In genomic region chr4:139665690-139666529, GRCh38 we compare ENCODE assay signal across 1 cellular context.
TF ChIP-seq lines count a peak whose summit lies in the region.

Gene MGST2, plus strand, starts transcription at chr4:139665819. Its CDS starts 201 bp downstream, at chr4:139666020.

TF ChIP-seq in HepG2, 621 proteins besides CTCF, POLR2A, EP300 and RAD21 (continued from another document):
- TF ChIP-seq ZBTB14 (CRISPR knock-in tag; IDR thresholded peaks at IDR 0.05) (no peak), ZNF329 (CRISPR knock-in tag; IDR thresholded peaks at IDR 0.05; ENCODE audit: low read depth) (no peak), ZNF253 (CRISPR knock-in tag; IDR thresholded peaks at IDR 0.05; ENCODE audit: borderline replicate concordance) (peak; percentile 64; the same call in 1 of the 2 replicates), NR3C1 (CRISPR knock-in tag; IDR thresholded peaks at IDR 0.05) (no peak), PBX3 (CRISPR knock-in tag; IDR thresholded peaks at IDR 0.05; ENCODE audit: borderline replicate concordance) (no peak), MEIS2 (CRISPR knock-in tag; IDR thresholded peaks at IDR 0.05) (peak; percentile 66; the same call in 1 of the 2 replicates), CENPX (CRISPR knock-in tag; IDR thresholded peaks at IDR 0.05) (no peak), ZFY (CRISPR knock-in tag; IDR thresholded peaks at IDR 0.05) (peak; percentile 50), RFX5 (IDR thresholded peaks at IDR 0.05; ENCODE audit: low read depth, low read length) (no peak), EZH2 (conservative IDR thresholded peaks at IDR 0.05; ENCODE audit: low read depth, low read length) (no peak), ZNF782 (CRISPR knock-in tag; IDR thresholded peaks at IDR 0.05; ENCODE audit: borderline replicate concordance) (peak; percentile 30; the same call in 1 of the 2 replicates), PITX1 (CRISPR knock-in tag; IDR thresholded peaks at IDR 0.05) (peak; percentile 91), ZNF646 (CRISPR knock-in tag; IDR thresholded peaks at IDR 0.05) (no peak; the same call in none of the 2 replicates), PCBP2 (optimal IDR thresholded peaks at IDR 0.05; ENCODE audit: low read depth, low read length, poor library complexity, severe bottlenecking) (no peak), ZIK1 (CRISPR knock-in tag; IDR thresholded peaks at IDR 0.05; ENCODE audit: borderline replicate concordance, low read depth) (no peak), ZBTB49 (CRISPR knock-in tag; IDR thresholded peaks at IDR 0.05; ENCODE audit: borderline replicate concordance) (no peak), KAT7 (CRISPR knock-in tag; IDR thresholded peaks at IDR 0.05; ENCODE audit: borderline replicate concordance) (peak; percentile 65), ZNF644 (CRISPR knock-in tag; IDR thresholded peaks at IDR 0.05; ENCODE audit: low read depth) (peak; percentile 61; the same call in 1 of the 2 replicates), GLMP (CRISPR knock-in tag; IDR thresholded peaks at IDR 0.05; ENCODE audit: borderline replicate concordance) (no peak), ZSCAN30 (CRISPR knock-in tag; IDR thresholded peaks at IDR 0.05) (no peak), ZNF503 (CRISPR knock-in tag; IDR thresholded peaks at IDR 0.05) (peak; percentile 90), ZFP90 (CRISPR knock-in tag; IDR thresholded peaks at IDR 0.05; ENCODE audit: borderline replicate concordance) (0 out of 2 replicates have a peak, but pooled peaks have one; percentile 82), HIVEP1 (CRISPR knock-in tag; IDR thresholded peaks at IDR 0.05) (peak; percentile 81), POGZ (CRISPR knock-in tag; IDR thresholded peaks at IDR 0.05) (peak; percentile 77), CHCHD3 (CRISPR knock-in tag; IDR thresholded peaks at IDR 0.05) (no peak), POGK (CRISPR knock-in tag; conservative IDR thresholded peaks at IDR 0.05) (peak; percentile 82; the same call in 1 of the 2 replicates), ZSCAN31 (CRISPR knock-in tag; IDR thresholded peaks at IDR 0.05; ENCODE audit: low read depth) (peak; percentile 78; the same call in 1 of the 2 replicates), EHMT2 (IDR thresholded peaks at IDR 0.05; ENCODE audit: borderline replicate concordance, low read depth, low read length) (no peak), ZNF878 (CRISPR knock-in tag; IDR thresholded peaks at IDR 0.05) (no peak), ZNF557 (CRISPR knock-in tag; IDR thresholded peaks at IDR 0.05) (peak; percentile 49; the same call in 1 of the 2 replicates), SRSF4 (IDR thresholded peaks at IDR 0.05; ENCODE audit: low read depth, low read length, poor library complexity, severe bottlenecking) (no peak), FOXO4 (CRISPR knock-in tag; conservative IDR thresholded peaks at IDR 0.05) (no peak), KLF15 (CRISPR knock-in tag; IDR thresholded peaks at IDR 0.05; ENCODE audit: borderline replicate concordance) (no peak), HOXA3 (CRISPR knock-in tag; IDR thresholded peaks at IDR 0.05) (peak; percentile 85), ZBTB44 (CRISPR knock-in tag; IDR thresholded peaks at IDR 0.05) (no peak), ZFX (CRISPR knock-in tag; IDR thresholded peaks at IDR 0.05; ENCODE audit: low read depth) (0 out of 2 replicates have a peak, but pooled peaks have one; percentile 41), CREB1 (IDR thresholded peaks at IDR 0.05) (no peak), CREB1 (CRISPR knock-in tag; IDR thresholded peaks at IDR 0.05) (no peak; the same call in 1 of the 2 replicates)
